18 cellular contexts compared by ENCODE assay signal in genomic region chr3:171297228-171297627, GRCh38.
"Had no signal": no experiment of that assay in that cellular context is flagged by ENCODE, and none has a peak within 500 bp of the region (broad histone marks: within the 10 kb centered on the region; RNA-seq: fewer than 3 reads in every experiment).

No MANE protein-coding gene starts in this region.

- H3K27me3 ChIP-seq: hepatocyte, pancreas, tibial artery, upper lobe of left lung, uterus had no signal

- H3K27ac ChIP-seq: hepatocyte, pancreas, skin epidermis, upper lobe of left lung, uterus had no signal

- H3K36me3 ChIP-seq: pancreas, tibial artery, upper lobe of left lung, uterus had no signal

- H3K4me2 ChIP-seq: hepatocyte had no signal

- ATAC-seq: esophagus mucosa; left colon; natural killer cell treated with Interleukin-12 subunit alpha and Interleukin-12 subunit beta and Interleukin-15 and Interleukin-18, amount 100 ng/mL, for 72 hours; pancreas; sciatic nerve had no signal

- H3K9me3 ChIP-seq: pancreas, tibial artery, upper lobe of left lung, uterus had no signal

- H3K27ac Mint-ChIP-seq: progenitor cell of endocrine pancreas had no signal

- H3K4me3 ChIP-seq: hepatocyte, pancreas, skin epidermis, tibial artery, upper lobe of left lung, uterus had no signal

- H3K27me3 Mint-ChIP-seq: central memory CD8-positive, alpha-beta T cell; natural killer cell treated with Interleukin-12 subunit alpha and Interleukin-12 subunit beta and Interleukin-15 and Interleukin-18, amount 100 ng/mL, for 72 hours; progenitor cell of endocrine pancreas had no signal

- H3K79me2 ChIP-seq: hepatocyte had no signal

- DNase-seq: effector memory CD4-positive, alpha-beta T cell; glutamatergic neuron; kidney; left colon; occipital lobe; pancreas; stimulated activated CD4-positive, alpha-beta T cell treated with anti-CD3 and anti-CD28 coated beads, Interleukin-2, amount 100 ng/mL, for 24 hours; stimulated activated naive CD4-positive, alpha-beta T cell treated with Interleukin-2 at 50 U/mL for 16 hours; tibial artery; upper lobe of left lung; uterus had no signal

- H3K4me3 Mint-ChIP-seq: central memory CD8-positive, alpha-beta T cell; natural killer cell treated with Interleukin-12 subunit alpha and Interleukin-12 subunit beta and Interleukin-15 and Interleukin-18, amount 100 ng/mL, for 72 hours had no signal

- H2AFZ ChIP-seq: hepatocyte had no signal

- H3K9me3 Mint-ChIP-seq: central memory CD8-positive, alpha-beta T cell; natural killer cell treated with Interleukin-12 subunit alpha and Interleukin-12 subunit beta and Interleukin-15 and Interleukin-18, amount 100 ng/mL, for 72 hours had no signal
